ENCODE assay signal across 22 cellular contexts in the genomic region with DNA sequence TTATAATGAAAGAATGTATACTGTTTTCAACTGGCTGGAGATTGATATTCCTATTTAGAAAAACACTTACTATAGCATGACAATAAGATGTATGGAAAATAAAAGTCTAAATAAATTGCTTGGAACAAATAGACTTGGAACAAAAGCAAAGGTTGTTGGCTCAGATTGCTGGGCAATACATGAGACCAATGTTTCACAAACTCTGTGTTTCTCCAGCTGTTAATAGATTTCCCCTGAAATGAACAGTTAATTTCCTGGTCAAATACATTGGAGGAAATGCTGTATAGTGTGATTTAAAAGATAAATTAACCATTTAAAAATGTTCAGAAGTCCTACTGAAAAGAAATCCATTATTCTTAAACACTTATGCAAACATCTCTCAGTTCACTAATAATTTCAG.
"Had no signal": no experiment of that assay in that cellular context is flagged by ENCODE, and none has a peak within 500 bp of the region (broad histone marks: within the 10 kb centered on the region; RNA-seq: fewer than 3 reads in every experiment).

No MANE protein-coding gene starts in this region.

- H3K27me3 Mint-ChIP-seq: dendritic cell treated with granulocyte-macrophage colony-stimulating factor and Interleukin-4, amounts not matched to agents 40 ng/mL and 50 ng/mL, for 4 days; progenitor cell of endocrine pancreas; stimulated activated naive B cell treated with anti-CD40 and anti-IgM and Interleukin-4, amounts not matched to agents 10 μg/mL and 1 μg/mL and 100 μg/mL, for 72 hours; stimulated activated naive CD8-positive, alpha-beta T cell treated with anti-CD3 and anti-CD28 coated beads, Interleukin-15, Interleukin-2, amounts not matched to agents 100 ng/mL and 50 ng/mL, for 24 hours had no signal

- H3K4me2 ChIP-seq: neural progenitor cell had no signal

- ATAC-seq: left lobe of liver; naive thymus-derived CD4-positive, alpha-beta T cell; sciatic nerve; stimulated activated naive B cell treated with anti-CD40 and anti-IgM and Interleukin-4, amounts not matched to agents 10 μg/mL and 1 μg/mL and 100 μg/mL, for 72 hours had no signal

- H3K36me3 ChIP-seq: colonic mucosa, esophagus squamous epithelium, neural progenitor cell, right atrium auricular region, spleen, suprapubic skin, transverse colon, vagina had no signal

- H3K4me3 ChIP-seq: colonic mucosa, esophagus squamous epithelium, lung, neural progenitor cell, right atrium auricular region, spleen, suprapubic skin, transverse colon, vagina had no signal

- H3K9ac ChIP-seq: neural progenitor cell, parathyroid adenoma had no signal

- H3K27ac Mint-ChIP-seq: dendritic cell treated with granulocyte-macrophage colony-stimulating factor and Interleukin-4, amounts not matched to agents 40 ng/mL and 50 ng/mL, for 4 days; naive thymus-derived CD4-positive, alpha-beta T cell; neural progenitor cell; progenitor cell of endocrine pancreas; stimulated activated naive B cell treated with anti-CD40 and anti-IgM and Interleukin-4, amounts not matched to agents 10 μg/mL and 1 μg/mL and 100 μg/mL, for 72 hours; stimulated activated naive CD8-positive, alpha-beta T cell treated with anti-CD3 and anti-CD28 coated beads, Interleukin-15, Interleukin-2, amounts not matched to agents 100 ng/mL and 50 ng/mL, for 24 hours had no signal

- H3K4me1 ChIP-seq: colonic mucosa, esophagus squamous epithelium, neural progenitor cell, parathyroid adenoma, right atrium auricular region, spleen, suprapubic skin, transverse colon, vagina had no signal

- H3K27ac ChIP-seq: colonic mucosa, esophagus squamous epithelium, neural progenitor cell, parathyroid adenoma, right atrium auricular region, spleen, suprapubic skin, transverse colon, vagina had no signal

- H3K4me3 Mint-ChIP-seq: dendritic cell treated with granulocyte-macrophage colony-stimulating factor and Interleukin-4, amounts not matched to agents 40 ng/mL and 50 ng/mL, for 4 days; naive thymus-derived CD4-positive, alpha-beta T cell; nephron; neural progenitor cell; stimulated activated naive B cell treated with anti-CD40 and anti-IgM and Interleukin-4, amounts not matched to agents 10 μg/mL and 1 μg/mL and 100 μg/mL, for 72 hours; stimulated activated naive CD8-positive, alpha-beta T cell treated with anti-CD3 and anti-CD28 coated beads, Interleukin-15, Interleukin-2, amounts not matched to agents 100 ng/mL and 50 ng/mL, for 24 hours had no signal

- H3K9me3 Mint-ChIP-seq: naive thymus-derived CD4-positive, alpha-beta T cell; nephron; neural progenitor cell; stimulated activated naive B cell treated with anti-CD40 and anti-IgM and Interleukin-4, amounts not matched to agents 10 μg/mL and 1 μg/mL and 100 μg/mL, for 72 hours; stimulated activated naive CD8-positive, alpha-beta T cell treated with anti-CD3 and anti-CD28 coated beads, Interleukin-15, Interleukin-2, amounts not matched to agents 100 ng/mL and 50 ng/mL, for 24 hours had no signal

- DNase-seq: colonic mucosa; effector memory CD4-positive, alpha-beta T cell; esophagus squamous epithelium; head of caudate nucleus; mesendoderm; midbrain; naive thymus-derived CD4-positive, alpha-beta T cell; spleen; stimulated activated naive B cell treated with anti-CD40 and anti-IgM and Interleukin-4, amounts not matched to agents 10 μg/mL and 1 μg/mL and 100 μg/mL, for 72 hours; transverse colon had no signal

- H2AFZ ChIP-seq: neural progenitor cell, parathyroid adenoma had no signal

- H3K9me3 ChIP-seq: colonic mucosa, esophagus squamous epithelium, right atrium auricular region, spleen, suprapubic skin, transverse colon, vagina had no signal

- H3K27me3 ChIP-seq: colonic mucosa, esophagus squamous epithelium, neural progenitor cell, right atrium auricular region, spleen, suprapubic skin, transverse colon, vagina had no signal

- H3K4me1 Mint-ChIP-seq: neural progenitor cell; stimulated activated naive B cell treated with anti-CD40 and anti-IgM and Interleukin-4, amounts not matched to agents 10 μg/mL and 1 μg/mL and 100 μg/mL, for 72 hours had no signal

- H3K36me3 Mint-ChIP-seq: neural progenitor cell had no signal
